8 cellular contexts compared by ENCODE assay signal in genomic region chr15:25508369-25509002, GRCh38.
DNase-seq lines count a peak whose midpoint lies in the region; ATAC-seq and TF ChIP-seq lines count a peak whose summit lies in the region.

No MANE protein-coding gene starts in this region.

- no TSS peak for BruUV-seq in IMR-90 (replicated peaks; lab: Mats Ljungman, UMichigan)

- no peak overlapping the region for H3K14ac ChIP-seq in IMR-90 (replicated peaks; ENCODE audit: low read depth, low read length)

- no peak overlapping the region for H3K4me3 Mint-ChIP-seq in activated naive CD8-positive, alpha-beta T cell treated with anti-CD3 and anti-CD28 coated beads, Interleukin-2, amount 50 U/mL, for 24 hours

- H3K9me3 Mint-ChIP-seq in activated naive CD8-positive, alpha-beta T cell treated with anti-CD3 and anti-CD28 coated beads, Interleukin-2, amount 50 U/mL, for 24 hours: no peaks in the 10 kb centered on the region

- H3K27ac Mint-ChIP-seq in activated naive CD8-positive, alpha-beta T cell treated with anti-CD3 and anti-CD28 coated beads, Interleukin-2, amount 50 U/mL, for 24 hours: no peak overlapping the region

- peak; percentile 65; the same call in 1 of the 2 replicates for ATAC-seq in IMR-90 (ENCODE audit: low read depth)
- ATAC-seq in left lobe of liver: peak; percentile 57
- no peak for ATAC-seq in activated naive CD8-positive, alpha-beta T cell treated with anti-CD3 and anti-CD28 coated beads, Interleukin-2, amount 50 U/mL, for 24 hours
- no peak for ATAC-seq in GM19455 (IDR thresholded peaks at IDR 0.05; ENCODE audit: unreplicated experiment)
- ATAC-seq in HG03196 (IDR thresholded peaks at IDR 0.05; ENCODE audit: unreplicated experiment): no peak

- H3K36me3 Mint-ChIP-seq in activated naive CD8-positive, alpha-beta T cell treated with anti-CD3 and anti-CD28 coated beads, Interleukin-2, amount 50 U/mL, for 24 hours (ENCODE audit: low read depth): no peaks in the 10 kb centered on the region

- CTCF ChIA-PET in IMR-90 (lab: Yijun Ruan, JAX): interaction anchor here (0.6 to 1.5 kb wide), 12 partner anchors 8 to 1838 kb away, joined by 3 to 10 read pairs (median 3); no protein-coding TSS in a partner anchor

- H3K4me1 ChIP-seq in IMR-90 (ENCODE audit: control insufficient read depth, insufficient read depth, low read length): peaks cover 3% of the 10 kb centered on the region; the same call in 1 of the 2 replicates

- no peak overlapping the region for H3K23ac ChIP-seq in IMR-90 (ENCODE audit: low read depth, low read length)

- dilution Hi-C loops in IMR-90 (cut with HindIII; ENCODE audit: low sequenced_read_pairs, unreplicated experiment): no loop called here

- no peak overlapping the region for H3K9ac ChIP-seq in IMR-90 (ENCODE audit: low read depth, low read length)

- peaks cover 2% of the 10 kb centered on the region for H3K27me3 Mint-ChIP-seq in activated naive CD8-positive, alpha-beta T cell treated with anti-CD3 and anti-CD28 coated beads, Interleukin-2, amount 50 U/mL, for 24 hours

- POLR2A ChIA-PET in IMR-90 (lab: Charles Lee; ENCODE audit: unreplicated experiment): no interaction called here

- no peaks in the 10 kb centered on the region for H4K20me1 ChIP-seq in IMR-90 (ENCODE audit: insufficient read depth, low read length)

- H3K56ac ChIP-seq in IMR-90 (ENCODE audit: extremely low read depth, insufficient read depth, low read length): no peak overlapping the region

- no peak overlapping the region for H3K27ac ChIP-seq in IMR-90 (ENCODE audit: insufficient read depth, low read length)

- H3K9me1 ChIP-seq in IMR-90 (ENCODE audit: insufficient read depth, low read length): no peaks in the 10 kb centered on the region

- TF ChIP-seq POLR2A in IMR-90 (IDR thresholded peaks at IDR 0.05; ENCODE audit: low read depth, low read length): 0 out of 2 replicates have a peak, but pooled peaks have one; percentile 32

- H3K4me2 ChIP-seq in IMR-90 (ENCODE audit: low read depth, low read length): no peak overlapping the region

- H2AK9ac ChIP-seq in IMR-90 (replicated peaks; ENCODE audit: low read depth, low read length, poor library complexity): no peak overlapping the region

- intact Hi-C loops in IMR-90 (cut with micrococcal nuclease): loop anchor here (1.0 to 10.0 kb wide), 6 partner anchors 184 to 1864 kb away; partner anchors contain the start of gene MAGEL2

- DNase-seq in DMS114 treated with DMSO at 0.1 percent for 48 hours (lab: John Stamatoyannopoulos, UW; ENCODE audit: unreplicated experiment) (peak; percentile 14), IMR-90 (peak; percentile 64), astrocyte of the spinal cord (ENCODE audit: low read depth, low spot score) (peak; percentile 61), left lobe of liver (ENCODE audit: low spot score) (no peak)
- DNase-seq in activated naive CD8-positive, alpha-beta T cell treated with anti-CD3 and anti-CD28 coated beads, Interleukin-2, amount 50 U/mL, for 24 hours: no peak
- no peak for DNase-seq in stimulated activated CD4-positive, alpha-beta T cell treated with anti-CD3 and anti-CD28 coated beads, Interleukin-2, amount 100 ng/mL, for 48 hours

- H3K4me1 Mint-ChIP-seq in activated naive CD8-positive, alpha-beta T cell treated with anti-CD3 and anti-CD28 coated beads, Interleukin-2, amount 50 U/mL, for 24 hours: no peaks in the 10 kb centered on the region

- H3K36me3 ChIP-seq in IMR-90 (ENCODE audit: control insufficient read depth, insufficient read depth, low read length): no peaks in the 10 kb centered on the region

- no peak overlapping the region for H3K18ac ChIP-seq in IMR-90 (ENCODE audit: low read depth, low read length)

- H2AK5ac ChIP-seq in IMR-90 (ENCODE audit: low read depth, low read length): no peak overlapping the region

- WGBS in IMR-90 (ENCODE audit: extremely low coverage in 2 of 2, insufficient read length in 1 of 2), 2 experiments: no CpG with 5 or more reads among the region's 3 CpGs

- in situ Hi-C loops in IMR-90 (cut with MboI; ENCODE audit: low sequenced_read_pairs): loop anchor here (10.0 to 25.0 kb wide), 3 partner anchors 426 to 1504 kb away; no protein-coding TSS in a partner anchor
- in situ Hi-C loops in astrocyte of the spinal cord (cut with HindIII; ENCODE audit: low sequenced_read_pairs): no loop called here

- peak; percentile 92 for TF ChIP-seq RAD21 in IMR-90 (IDR thresholded peaks at IDR 0.05; ENCODE audit: low read length)

- H4K91ac ChIP-seq in IMR-90 (ENCODE audit: insufficient read depth, low read depth, low read length): no peak overlapping the region

- no peak overlapping the region for H2BK20ac ChIP-seq in IMR-90 (ENCODE audit: low read depth, low read length)

- no peak overlapping the region for H2BK15ac ChIP-seq in IMR-90 (ENCODE audit: low read depth, low read length)

- no peaks in the 10 kb centered on the region for H3K79me1 ChIP-seq in IMR-90 (ENCODE audit: low read depth in 1 of 2, low read length in 2 of 2)

- H3K27me3 ChIP-seq in IMR-90 (ENCODE audit: control insufficient read depth, insufficient read depth, low read length): no peaks in the 10 kb centered on the region

- no peak overlapping the region for H3K4ac ChIP-seq in IMR-90 (ENCODE audit: low read depth, low read length)

- no peak overlapping the region for H4K5ac ChIP-seq in IMR-90 (ENCODE audit: low read depth, low read length)

- TF ChIP-seq CTCF in IMR-90 (conservative IDR thresholded peaks at IDR 0.05; ENCODE audit: low read depth, low read length): peak; percentile 86
- peak; percentile 65 for TF ChIP-seq CTCF in astrocyte of the spinal cord (IDR thresholded peaks at IDR 0.05; ENCODE audit: low read depth, low read length)

- no peak overlapping the region for H2BK120ac ChIP-seq in IMR-90 (ENCODE audit: low read depth, low read length)

- no peak overlapping the region for H2AFZ ChIP-seq in IMR-90 (replicated peaks; ENCODE audit: low read length, poor library complexity)

- no peak overlapping the region for H2BK5ac ChIP-seq in IMR-90 (ENCODE audit: low read depth, low read length, poor library complexity, severe bottlenecking)

- H3K9me3 ChIP-seq in IMR-90 (ENCODE audit: control insufficient read depth, insufficient read depth, low read length): no peaks in the 10 kb centered on the region; the same call in 1 of the 2 replicates

- no peak overlapping the region for H4K8ac ChIP-seq in IMR-90 (ENCODE audit: low read depth in 2 of 2, low read length in 2 of 2)

- H3K4me3 ChIP-seq in IMR-90 (ENCODE audit: insufficient read depth, low read depth, low read length) (no peak overlapping the region), astrocyte of the spinal cord (ENCODE audit: low read depth, low read length) (no peak overlapping the region)

TF ChIP-seq in IMR-90, 13 proteins besides CTCF, POLR2A, EP300 and RAD21:
- TF ChIP-seq RCOR1 (IDR thresholded peaks at IDR 0.05; ENCODE audit: insufficient replicate concordance, low read length): no peak
- TF ChIP-seq SMC3 (IDR thresholded peaks at IDR 0.05; ENCODE audit: low read depth, low read length): peak; percentile 86
- TF ChIP-seq ELK1 (IDR thresholded peaks at IDR 0.05; ENCODE audit: borderline replicate concordance, low read depth, low read length): no peak
- no peak for TF ChIP-seq USF2 (IDR thresholded peaks at IDR 0.05; ENCODE audit: low read depth, low read length)
- TF ChIP-seq CHD1 (IDR thresholded peaks at IDR 0.05; ENCODE audit: low read depth, low read length): no peak
- TF ChIP-seq BHLHE40 (IDR thresholded peaks at IDR 0.05; ENCODE audit: low read depth, low read length): no peak
- no peak for TF ChIP-seq MXI1 (IDR thresholded peaks at IDR 0.05; ENCODE audit: borderline replicate concordance, low read depth, low read length)
- TF ChIP-seq RFX5 (IDR thresholded peaks at IDR 0.05; ENCODE audit: low read depth, low read length): no peak
- peak; percentile 43; the same call in 1 of the 2 replicates for TF ChIP-seq MAZ (IDR thresholded peaks at IDR 0.05; ENCODE audit: borderline replicate concordance, low read depth, low read length)

Comparison
In these comparisons a context has a peak if more than half of its experiments do, and no peak if none do; other contexts are left out.
1. DNase-seq: peak in DMS114 treated with DMSO at 0.1 percent for 48 hours (single experiment), IMR-90 (single experiment) and astrocyte of the spinal cord (single experiment); none in left lobe of liver (single experiment), activated naive CD8-positive, alpha-beta T cell treated with anti-CD3 and anti-CD28 coated beads, Interleukin-2, amount 50 U/mL, for 24 hours (single experiment) and stimulated activated CD4-positive, alpha-beta T cell treated with anti-CD3 and anti-CD28 coated beads, Interleukin-2, amount 100 ng/mL, for 48 hours (0 of 2).
2. ATAC-seq: peak in IMR-90 (single experiment) and left lobe of liver (single experiment); none in activated naive CD8-positive, alpha-beta T cell treated with anti-CD3 and anti-CD28 coated beads, Interleukin-2, amount 50 U/mL, for 24 hours (single experiment), GM19455 (single experiment) and HG03196 (single experiment).